Comparison of ENCODE assay signal across 30 cellular contexts in the genomic region with DNA sequence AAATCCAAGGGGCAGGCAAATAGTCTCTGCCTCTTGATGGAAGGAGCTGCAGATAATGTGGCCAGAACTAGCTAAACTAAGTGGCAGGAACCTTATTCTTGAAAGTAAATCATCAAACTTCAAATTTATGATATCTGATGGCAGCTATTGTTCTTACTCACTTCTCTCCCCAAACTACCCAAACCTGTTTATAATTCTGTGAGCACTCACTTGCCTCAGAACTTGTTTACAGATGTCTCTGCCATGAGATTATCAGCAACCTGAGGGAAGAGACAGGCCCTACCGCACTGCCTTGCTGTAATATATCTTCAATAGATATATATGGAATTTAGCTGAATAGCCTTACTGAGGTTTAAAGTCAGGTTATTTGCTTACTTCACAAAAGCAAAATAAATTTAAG.
"Had no signal": no experiment of that assay in that cellular context is flagged by ENCODE, and none has a peak within 500 bp of the region (broad histone marks: within the 10 kb centered on the region; RNA-seq: fewer than 3 reads in every experiment).

No MANE protein-coding gene starts in this region.

- H3K36me3 ChIP-seq: ascending aorta, breast epithelium, gastroesophageal sphincter had no signal

- H3K79me2 ChIP-seq: hepatocyte had no signal

- H3K27ac ChIP-seq: ascending aorta, breast epithelium, coronary artery, dorsolateral prefrontal cortex, esophagus squamous epithelium, gastroesophageal sphincter, heart right ventricle, hepatocyte had no signal

- DNase-seq: activated CD4-positive, alpha-beta memory T cell treated with anti-CD3 and anti-CD28 coated beads, Interleukin-2, amount 10 ng/mL, durations not matched to agents 7 days and 5 days; activated CD4-positive, alpha-beta T cell treated with anti-CD3 and anti-CD28 coated beads for 1 hour; activated CD4-positive, alpha-beta T cell treated with anti-CD3 and anti-CD28 coated beads for 4 hours; activated CD4-positive, alpha-beta T cell treated with anti-CD3 and anti-CD28 coated beads, Interleukin-2, amount 10 ng/mL, durations not matched to agents 7 days and 5 days; activated CD4-positive, alpha-beta T cell treated with anti-CD3 and anti-CD28 coated beads, Interleukin-2, amount 50 U/mL, for 4 hours; activated CD8-positive, alpha-beta memory T cell treated with anti-CD3 and anti-CD28 coated beads, Interleukin-2, amount 50 U/mL, for 48 hours; activated gamma-delta T cell; activated naive CD4-positive, alpha-beta T cell; activated naive CD4-positive, alpha-beta T cell treated with anti-CD3 and anti-CD28 coated beads, Interleukin-2, amount 10 ng/mL, durations not matched to agents 7 days and 5 days; activated naive CD8-positive, alpha-beta T cell treated with anti-CD3 and anti-CD28 coated beads, Interleukin-2, amount 10 ng/mL, durations not matched to agents 7 days and 5 days; activated T-cell treated with anti-CD3 and anti-CD28 coated beads for 4 hours; activated T-cell treated with anti-CD3 and anti-CD28 coated beads, Interleukin-2, amount 50 U/mL, for 24 hours; activated T-cell treated with anti-CD3 and anti-CD28 coated beads, Interleukin-2, amount 50 U/mL, for 72 hours; dorsolateral prefrontal cortex; effector memory CD4-positive, alpha-beta T cell; endodermal cell; erythroblast; esophagus squamous epithelium; foreskin melanocyte; heart right ventricle had no signal

- ATAC-seq: activated naive CD4-positive, alpha-beta T cell treated with anti-CD3 and anti-CD28 coated beads, Interleukin-2, amount 50 U/mL, for 72 hours; activated T-cell treated with anti-CD3 and anti-CD28 coated beads, Interleukin-2, amount 50 U/mL, for 72 hours; gastroesophageal sphincter; heart right ventricle; WTC11 had no signal

- H3K36me3 Mint-ChIP-seq: activated naive CD4-positive, alpha-beta T cell treated with anti-CD3 and anti-CD28 coated beads, Interleukin-2, amount 50 U/mL, for 72 hours; brain had no signal

- H2AFZ ChIP-seq: hepatocyte had no signal

- H3K9me3 ChIP-seq: ascending aorta, breast epithelium, esophagus squamous epithelium, gastroesophageal sphincter, heart right ventricle had no signal

- H3K4me3 Mint-ChIP-seq: activated CD4-positive, alpha-beta memory T cell treated with anti-CD3 and anti-CD28 coated beads, Interleukin-2, amount 10 ng/mL, durations not matched to agents 7 days and 5 days; activated CD4-positive, alpha-beta T cell treated with anti-CD3 and anti-CD28 coated beads, Interleukin-2, amount 10 ng/mL, durations not matched to agents 7 days and 5 days; activated naive CD4-positive, alpha-beta T cell treated with anti-CD3 and anti-CD28 coated beads, Interleukin-2, amount 10 ng/mL, durations not matched to agents 7 days and 5 days; activated naive CD8-positive, alpha-beta T cell treated with anti-CD3 and anti-CD28 coated beads, Interleukin-2, amount 10 ng/mL, durations not matched to agents 7 days and 5 days; activated T-cell treated with anti-CD3 and anti-CD28 coated beads, Interleukin-2, amount 50 U/mL, for 24 hours; activated T-cell treated with anti-CD3 and anti-CD28 coated beads, Interleukin-2, amount 50 U/mL, for 72 hours; brain; central memory CD8-positive, alpha-beta T cell; dendritic cell treated with granulocyte-macrophage colony-stimulating factor and Interleukin-4, amounts not matched to agents 40 ng/mL and 50 ng/mL, for 4 days; endodermal cell; WTC11 had no signal

- H3K4me3 ChIP-seq: ascending aorta, breast epithelium, coronary artery, dorsolateral prefrontal cortex, esophagus squamous epithelium, gastroesophageal sphincter, heart right ventricle, hepatocyte had no signal

- H3K4me2 ChIP-seq: hepatocyte had no signal

- H3K9me3 Mint-ChIP-seq: activated CD4-positive, alpha-beta memory T cell treated with anti-CD3 and anti-CD28 coated beads, Interleukin-2, amount 10 ng/mL, durations not matched to agents 7 days and 5 days; activated CD4-positive, alpha-beta T cell treated with anti-CD3 and anti-CD28 coated beads, Interleukin-2, amount 10 ng/mL, durations not matched to agents 7 days and 5 days; activated naive CD4-positive, alpha-beta T cell treated with anti-CD3 and anti-CD28 coated beads, Interleukin-2, amount 10 ng/mL, durations not matched to agents 7 days and 5 days; activated naive CD4-positive, alpha-beta T cell treated with anti-CD3 and anti-CD28 coated beads, Interleukin-2, amount 50 U/mL, for 72 hours; activated naive CD8-positive, alpha-beta T cell treated with anti-CD3 and anti-CD28 coated beads, Interleukin-2, amount 10 ng/mL, durations not matched to agents 7 days and 5 days; activated T-cell treated with anti-CD3 and anti-CD28 coated beads, Interleukin-2, amount 50 U/mL, for 24 hours; activated T-cell treated with anti-CD3 and anti-CD28 coated beads, Interleukin-2, amount 50 U/mL, for 72 hours; central memory CD8-positive, alpha-beta T cell; endodermal cell; WTC11 had no signal

- H3K4me1 ChIP-seq: breast epithelium had no signal

- H3K27ac Mint-ChIP-seq: activated CD4-positive, alpha-beta memory T cell treated with anti-CD3 and anti-CD28 coated beads, Interleukin-2, amount 10 ng/mL, durations not matched to agents 7 days and 5 days; activated CD4-positive, alpha-beta T cell treated with anti-CD3 and anti-CD28 coated beads, Interleukin-2, amount 10 ng/mL, durations not matched to agents 7 days and 5 days; activated naive CD4-positive, alpha-beta T cell treated with anti-CD3 and anti-CD28 coated beads, Interleukin-2, amount 10 ng/mL, durations not matched to agents 7 days and 5 days; activated naive CD4-positive, alpha-beta T cell treated with anti-CD3 and anti-CD28 coated beads, Interleukin-2, amount 50 U/mL, for 72 hours; activated naive CD8-positive, alpha-beta T cell treated with anti-CD3 and anti-CD28 coated beads, Interleukin-2, amount 10 ng/mL, durations not matched to agents 7 days and 5 days; activated T-cell treated with anti-CD3 and anti-CD28 coated beads, Interleukin-2, amount 50 U/mL, for 24 hours; activated T-cell treated with anti-CD3 and anti-CD28 coated beads, Interleukin-2, amount 50 U/mL, for 72 hours; brain; dendritic cell treated with granulocyte-macrophage colony-stimulating factor and Interleukin-4, amounts not matched to agents 40 ng/mL and 50 ng/mL, for 4 days; endodermal cell; WTC11 had no signal

- H3K27me3 ChIP-seq: ascending aorta, breast epithelium, dorsolateral prefrontal cortex, esophagus squamous epithelium, gastroesophageal sphincter, heart right ventricle, hepatocyte had no signal
